In the genomic region with DNA sequence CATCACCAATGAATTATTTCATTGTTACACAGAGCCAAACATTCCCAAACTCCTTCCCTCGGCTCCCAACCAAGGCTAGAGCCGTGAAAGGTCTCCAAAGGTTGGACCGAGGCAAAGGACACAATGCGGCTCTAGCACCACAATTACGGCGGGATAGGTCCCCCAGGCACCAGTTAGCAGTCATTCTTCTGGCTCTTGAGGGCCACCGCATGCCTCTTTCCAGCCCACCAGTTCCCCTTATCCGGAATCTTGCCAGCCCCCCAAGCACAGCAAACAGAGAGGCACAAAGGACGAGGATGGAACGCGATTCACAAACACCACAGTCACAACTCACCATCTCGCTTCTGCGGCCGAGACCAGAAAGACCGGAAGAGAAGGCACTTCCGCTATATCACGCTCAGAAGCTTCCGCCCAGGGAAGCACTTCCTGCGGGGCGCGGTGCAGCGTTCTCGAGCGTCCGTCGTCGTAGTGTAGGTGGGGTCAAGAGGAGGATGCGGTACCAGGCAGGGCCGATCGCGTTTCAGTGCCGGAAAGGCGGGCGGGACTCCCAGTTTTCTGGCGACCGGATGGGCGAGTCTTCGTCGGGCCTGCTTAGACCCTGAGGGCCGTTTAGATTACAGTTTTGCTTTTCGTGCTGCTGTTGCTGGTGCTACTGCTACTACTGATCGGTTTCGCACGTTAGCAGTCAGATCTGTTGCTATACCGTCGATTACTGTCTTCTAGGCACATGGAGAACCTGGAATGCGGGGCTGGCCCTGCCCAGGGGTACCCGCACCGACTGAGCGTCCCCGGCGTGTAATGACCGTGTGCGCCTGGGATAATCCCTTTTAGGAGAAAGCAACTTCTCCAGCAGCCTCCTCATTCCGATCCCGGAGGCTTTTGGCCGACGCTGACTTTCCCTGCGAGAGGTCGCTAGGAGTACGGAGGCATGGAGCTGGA, we compare ENCODE assay signal across 8 cellular contexts. TPM values are rescaled to one million over a fixed set of nuclear protein-coding genes. Genes with fewer than 3 reads are reported as not detected.
DNase-seq lines count a peak whose midpoint lies in the region; ATAC-seq and TF ChIP-seq lines count a peak whose summit lies in the region.

Gene RPL37, minus strand, starts transcription at position 374 of the 939 bp plus-strand sequence. Its CDS starts 37 bp downstream, at position 337.

- in situ Hi-C loops in GM13976 (cut with MboI; ENCODE audit: low sequenced_read_pairs, unreplicated experiment), result no loop called here

- DNase-seq in GM13976 (ENCODE audit: low spot score), result peak; percentile 94
- DNase-seq in NCI-H146 treated with DMSO at 0.1 percent for 48 hours (lab: John Stamatoyannopoulos, UW; ENCODE audit: unreplicated experiment), result peak; percentile 85
- peak; percentile 98 for DNase-seq in amniotic epithelial cell (ENCODE audit: low read depth)
- peak; percentile 96 to 98 for DNase-seq in heart right ventricle
- DNase-seq in posterior vena cava (ENCODE audit: low spot score), result peak; percentile 99
- peak; percentile 98 for DNase-seq in upper lobe of right lung

- peak within 1 kb of the TSS; percentile 93 to 99 (median 96) for H3K27ac ChIP-seq in heart right ventricle
- H3K27ac ChIP-seq in upper lobe of right lung, result peak within 1 kb of the TSS; percentile 96

- H3K9me3 ChIP-seq in heart right ventricle, result no peaks in the 10 kb centered on the region
- no peaks in the 10 kb centered on the region for H3K9me3 ChIP-seq in upper lobe of right lung

- 2% methylated on average over 61 of the region's 61 CpGs for WGBS in heart right ventricle, 2 donors

- peaks cover 0 to 43% (median 20%) of the 10 kb centered on the region in 9 donors for H3K36me3 ChIP-seq in heart right ventricle
- H3K36me3 ChIP-seq in upper lobe of right lung, result peaks cover 39% of the 10 kb centered on the region

- H3K4me1 ChIP-seq in heart right ventricle, result peaks cover 2 to 38% (median 24%) of the 10 kb centered on the region in 9 donors
- peaks cover 23% of the 10 kb centered on the region for H3K4me1 ChIP-seq in upper lobe of right lung

- ATAC-seq in HG02870 (IDR thresholded peaks at IDR 0.05; ENCODE audit: unreplicated experiment) (peak; percentile 90), heart right ventricle (peak; percentile 99 to 100 (median 99)), upper lobe of right lung (peak; percentile 100)

- H3K27me3 ChIP-seq in heart right ventricle (no peaks in the 10 kb centered on the region), upper lobe of right lung (no peaks in the 10 kb centered on the region)

- H3K4me3 ChIP-seq in heart right ventricle, result peak within 1 kb of the TSS; percentile 24 to 88 (median 74)
- peak within 1 kb of the TSS; percentile 73 for H3K4me3 ChIP-seq in upper lobe of right lung

- TF ChIP-seq CTCF in GM13976 (IDR thresholded peaks at IDR 0.05; ENCODE audit: borderline replicate concordance, control extremely low read depth, extremely low read depth, insufficient read depth, missing control alignments) (no peak), heart right ventricle (IDR thresholded peaks at IDR 0.05) (no peak), upper lobe of right lung (IDR thresholded peaks at IDR 0.05) (no peak)

- intact Hi-C loops in T-helper 1 cell treated with Interleukin-12 subunit alpha and Interleukin-12 subunit beta and Interleukin-4 antibody, amounts not matched to agents 30 ng/mL and 1 ng/mL, for 36 hours (cut with micrococcal nuclease), result loop anchor here (1.0 to 10.0 kb wide), 13 partner anchors 38 to 1760 kb away; partner anchors contain the start of genes FBXO4, FYB1, OXCT1 and RICTOR
- intact Hi-C loops in heart right ventricle (cut with DNase I) (loop anchor here in 8 of 10 donors (2.0 to 10.0 kb wide), 4 partner anchors 38 to 80 kb away; partner anchors contain the start of gene TTC33 (in 8 of the 8)), posterior vena cava (cut with DNase I) (loop anchor here in 1 of 2 donors (10.0 kb wide), 1 partner anchor 80 kb away; the partner anchor contains the start of gene TTC33), upper lobe of right lung (cut with DNase I) (no loop called here)

RNA-seq across cellular contexts. Expression of gene RPL37, which starts in this region (rescaled TPM):
- 1,320 and 1,323 TPM in 2 replicates for total RNA-seq in T-helper 1 cell treated with Interleukin-12 subunit alpha and Interleukin-12 subunit beta and Interleukin-4 antibody, amounts not matched to agents 30 ng/mL and 1 ng/mL, for 36 hours
- total RNA-seq in heart right ventricle, result 100 to 1,000 TPM; 530 to 829 (median 577) TPM
- polyA plus RNA-seq in heart right ventricle, result 1,000 to 10,000 TPM; 1,171 to 1,864 TPM
- total RNA-seq in posterior vena cava, result 100 to 1,000 TPM; 738 to 822 TPM
- 942 TPM for total RNA-seq in upper lobe of right lung

Comparison
In these comparisons a context has a peak if more than half of its experiments do, and no peak if none do; other contexts are left out.
1. Peak in every context shown above with its lines: DNase-seq, ATAC-seq, H3K4me3 ChIP-seq and H3K27ac ChIP-seq.